In genomic region chr20:3173582-3174441, GRCh38 we compare ENCODE assay signal across 8 cellular contexts. TPM values are rescaled to one million over a fixed set of nuclear protein-coding genes. Genes with fewer than 3 reads are reported as not detected.
DNase-seq lines count a peak whose midpoint lies in the region; ATAC-seq and TF ChIP-seq lines count a peak whose summit lies in the region.

No MANE protein-coding gene starts in this region.

- H3K27me3 ChIP-seq in endodermal cell (ENCODE audit: control insufficient read depth, insufficient read depth, low read length, poor library complexity, severe bottlenecking), result no peaks in the 10 kb centered on the region

- peak overlapping the region; percentile 78 for H3K9ac ChIP-seq in endodermal cell (ENCODE audit: extremely low read depth, low read length, poor library complexity, severe bottlenecking)

- peaks cover 10% of the 10 kb centered on the region for H3K4me1 ChIP-seq in endodermal cell (ENCODE audit: control insufficient read depth, insufficient read depth, low read length)
- peaks cover 3% of the 10 kb centered on the region for H3K4me1 ChIP-seq in mesodermal cell (ENCODE audit: control insufficient read depth, insufficient read depth, low read length, poor library complexity, severe bottlenecking)

- ATAC-seq in GM19397 (IDR thresholded peaks at IDR 0.05; ENCODE audit: unreplicated experiment) (peak; percentile 90), HG03558 (IDR thresholded peaks at IDR 0.05; ENCODE audit: extremely low read depth, unreplicated experiment) (peak; percentile 55)

- WGBS in endodermal cell (ENCODE audit: insufficient coverage in 1 of 2, insufficient read length in 1 of 2), 2 experiments, result 0 to 2% methylated on average over 11 to 88 of the region's 88 CpGs
- 0% methylated on average over 73 to 77 of the region's 88 CpGs for WGBS in mesodermal cell (ENCODE audit: insufficient coverage in 2 of 2), 2 experiments

- H3K4me3 ChIP-seq in endodermal cell (ENCODE audit: low read length) (peak overlapping the region; percentile 91), mesodermal cell (ENCODE audit: extremely low read depth, insufficient read depth, low read length, poor library complexity, severe bottlenecking) (peak overlapping the region; percentile 67)

- H3K36me3 Mint-ChIP-seq in endodermal cell (ENCODE audit: low read depth), result peaks cover 2% of the 10 kb centered on the region

- peak in 12 of 14 donors; percentile 44 to 90 (median 71) for DNase-seq in C1 segment of cervical spinal cord (lab: John Stamatoyannopoulos, UW)
- peak; percentile 62 for DNase-seq in NOMO-1 treated with DMSO at 0.1 percent for 48 hours (lab: John Stamatoyannopoulos, UW; ENCODE audit: unreplicated experiment)
- peak; percentile 68 for DNase-seq in activated CD8-positive, alpha-beta memory T cell treated with anti-CD3 and anti-CD28 coated beads, Interleukin-2, amount 50 U/mL, for 24 hours (ENCODE audit: extremely low read depth)
- peak; percentile 97 for DNase-seq in endodermal cell
- DNase-seq in stimulated activated CD8-positive, alpha-beta memory T cell treated with anti-CD3 and anti-CD28 coated beads, Interleukin-15, amount 100 ng/mL, for 24 hours (ENCODE audit: low read depth), result peak; percentile 84

- H3K9me3 Mint-ChIP-seq in endodermal cell, result no peaks in the 10 kb centered on the region

- peak; percentile 48 for TF ChIP-seq CTCF in endodermal cell (conservative IDR thresholded peaks at IDR 0.05)

- H3K27ac Mint-ChIP-seq in endodermal cell, result peak overlapping the region; percentile 98

- H3K4me3 Mint-ChIP-seq in endodermal cell, result peak overlapping the region; percentile 88

- peak overlapping the region; percentile 75 for H3K27ac ChIP-seq in endodermal cell (ENCODE audit: low read depth, low read length)
- peak overlapping the region; percentile 92 for H3K27ac ChIP-seq in mesodermal cell (ENCODE audit: low read depth, low read length, severe bottlenecking)

- H3K36me3 ChIP-seq in endodermal cell (ENCODE audit: control insufficient read depth, insufficient read depth, low read length) (no peaks in the 10 kb centered on the region), mesodermal cell (ENCODE audit: control insufficient read depth, insufficient read depth, low read length) (no peaks in the 10 kb centered on the region)

- peaks cover 2% of the 10 kb centered on the region for H3K27me3 Mint-ChIP-seq in endodermal cell (ENCODE audit: insufficient read depth)

- H3K9me3 ChIP-seq in endodermal cell (ENCODE audit: control insufficient read depth, low read length), result no peaks in the 10 kb centered on the region
- H3K9me3 ChIP-seq in mesodermal cell (ENCODE audit: control insufficient read depth, low read length), result no peaks in the 10 kb centered on the region

- H3K4me1 Mint-ChIP-seq in endodermal cell, result peaks cover 40% of the 10 kb centered on the region

RNA-seq across cellular contexts. Expression of gene LZTS3, which starts 0.5 kb away (rescaled TPM):
- 10 to 100 TPM; 26.8 to 27.7 TPM for total RNA-seq in endodermal cell
- polyA plus RNA-seq in endodermal cell (2013, experiment 1 of 2), result 8.8 TPM
- polyA plus RNA-seq in endodermal cell (2013, experiment 2 of 2), result 7.5 TPM
- 8.8 TPM for polyA plus RNA-seq in mesodermal cell (2013, experiment 1 of 2)
- polyA plus RNA-seq in mesodermal cell (2013, experiment 2 of 2), result 7.7 TPM

RNA-seq across cellular contexts. Expression of gene FASTKD5, which starts 14.1 kb away (rescaled TPM):
- total RNA-seq in endodermal cell, result 10 to 100 TPM; 13.9 to 20.0 TPM
- 11.9 TPM for polyA plus RNA-seq in endodermal cell (2013, experiment 1 of 2)
- 10.1 TPM for polyA plus RNA-seq in endodermal cell (2013, experiment 2 of 2)
- 10.0 TPM for polyA plus RNA-seq in mesodermal cell (2013, experiment 1 of 2)
- polyA plus RNA-seq in mesodermal cell (2013, experiment 2 of 2), result 10.1 TPM

RNA-seq across cellular contexts. Expression of gene UBOX5, which starts 14.1 kb away (rescaled TPM):
- 10 to 100 TPM in 1 of 2 donors, 1 to 10 TPM in 1; 5.3 to 10.8 TPM for total RNA-seq in endodermal cell
- polyA plus RNA-seq in endodermal cell (2013, experiment 1 of 2), result 6.6 TPM
- polyA plus RNA-seq in endodermal cell (2013, experiment 2 of 2), result 6.8 TPM
- 7.4 TPM for polyA plus RNA-seq in mesodermal cell (2013, experiment 1 of 2)
- 6.4 TPM for polyA plus RNA-seq in mesodermal cell (2013, experiment 2 of 2)

RNA-seq across cellular contexts. Expression of gene DDRGK1, which starts 30.7 kb away (rescaled TPM):
- 10 to 100 TPM; 55.0 to 59.3 TPM for total RNA-seq in endodermal cell
- polyA plus RNA-seq in endodermal cell (2013, experiment 1 of 2), result 45.8 TPM
- 38.0 TPM for polyA plus RNA-seq in endodermal cell (2013, experiment 2 of 2)
- 29.8 TPM for polyA plus RNA-seq in mesodermal cell (2013, experiment 1 of 2)
- 25.4 TPM for polyA plus RNA-seq in mesodermal cell (2013, experiment 2 of 2)

RNA-seq across cellular contexts. Expression of gene ITPA, which starts 35.5 kb away (rescaled TPM):
- total RNA-seq in endodermal cell, result 10 to 100 TPM; 50.8 to 53.6 TPM
- polyA plus RNA-seq in endodermal cell (2013, experiment 1 of 2), result 47.9 TPM
- polyA plus RNA-seq in endodermal cell (2013, experiment 2 of 2), result 37.1 TPM
- polyA plus RNA-seq in mesodermal cell (2013, experiment 1 of 2), result 36.5 TPM
- 29.2 TPM for polyA plus RNA-seq in mesodermal cell (2013, experiment 2 of 2)

Comparison
In these comparisons a context has a peak if more than half of its experiments do, and no peak if none do; other contexts are left out.
1. Peak in every context shown above with its lines: DNase-seq, ATAC-seq, H3K4me3 ChIP-seq and H3K27ac ChIP-seq.